12 cellular contexts compared by ENCODE assay signal in the genomic region with DNA sequence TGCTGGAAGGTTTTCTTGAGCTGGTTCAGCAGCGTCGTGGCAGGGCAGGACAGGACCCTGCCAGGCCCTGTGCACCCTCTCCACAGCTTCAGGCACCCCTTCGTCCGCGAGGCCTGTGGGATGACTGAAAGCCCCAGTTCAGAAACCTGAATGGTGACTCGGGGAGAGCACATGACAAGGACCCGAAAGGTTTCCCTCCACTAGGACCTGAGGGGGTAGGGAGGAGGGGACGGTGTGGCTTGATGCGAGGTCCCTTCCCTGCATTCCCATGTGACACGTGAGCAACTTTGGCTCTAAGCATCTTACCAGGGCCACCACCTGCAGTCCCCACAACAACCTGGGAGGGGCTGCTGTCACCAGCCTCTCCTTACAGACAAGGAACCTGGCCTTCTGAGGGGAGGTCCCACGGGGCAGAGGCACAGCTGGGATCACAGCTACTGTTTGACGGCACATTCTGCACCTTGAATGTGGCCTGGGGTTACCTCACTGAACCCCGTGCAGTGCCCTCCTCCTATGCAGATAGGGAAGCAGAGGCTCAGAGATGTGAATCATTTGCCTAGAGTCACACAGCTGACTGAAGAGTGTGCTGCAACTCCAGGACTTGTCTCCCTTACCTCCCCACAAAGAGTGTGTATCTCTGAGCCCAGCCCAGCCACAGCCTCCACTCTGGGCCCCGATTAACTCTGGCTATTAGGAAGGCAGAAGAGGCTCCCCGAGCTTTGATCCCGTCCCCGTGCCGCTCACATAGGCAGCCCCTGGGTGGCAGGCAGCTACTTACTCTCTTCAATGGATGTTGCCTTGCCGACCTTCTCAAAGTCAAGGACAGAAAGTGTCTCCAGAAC.
DNase-seq lines count a peak whose midpoint lies in the region; ATAC-seq, FAIRE-seq and TF ChIP-seq lines count a peak whose summit lies in the region.
"Had no signal": no experiment of that assay in that cellular context is flagged by ENCODE, and none has a peak within 500 bp of the region (broad histone marks: within the 10 kb centered on the region; RNA-seq: fewer than 3 reads in every experiment).

No MANE protein-coding gene starts in this region.

- 25% methylated on average over 19 of the region's 19 CpGs for WGBS in GM12878 (ENCODE audit: insufficient coverage, insufficient replicate concordance, low lambda C conversion rate, missing lambda C conversion rate)
- no CpG with 5 or more reads among the region's 19 CpGs for WGBS in neuronal stem cell (ENCODE audit: extremely low coverage in 2 of 2, insufficient read length in 2 of 2, insufficient replicate concordance in 1 of 2), 2 donors
- WGBS in lower leg skin, 2 donors, result 30 to 45% methylated on average over 19 of the region's 19 CpGs

- no peak overlapping the region for H3K27ac ChIP-seq in GM12878 (ENCODE audit: control insufficient read depth, insufficient read depth)
- H3K27ac ChIP-seq in neuronal stem cell (replicated peaks; ENCODE audit: low read length), result no peak overlapping the region
- no peak overlapping the region for H3K27ac ChIP-seq in A673 (ENCODE audit: low read depth, low read length, poor library complexity, severe bottlenecking)

- no peak for TF ChIP-seq EP300 in GM12878 (IDR thresholded peaks at IDR 0.05; ENCODE audit: borderline replicate concordance in 1 of 2, control insufficient read depth in 1 of 2, low read depth in 2 of 2, low read length in 2 of 2)

- peaks cover 8% of the 10 kb centered on the region for H3K27me3 Mint-ChIP-seq in IgD-negative memory B cell

- H2BK120ac ChIP-seq in neuronal stem cell (ENCODE audit: low read depth, low read length), result no peak overlapping the region

- POLR2A ChIA-PET in GM12878 (lab: Charles Lee), result no interaction called here
- POLR2A ChIA-PET in A673 (lab: Charles Lee; ENCODE audit: low non-redundant PET), result no interaction called here

- CTCF ChIA-PET in GM12878 (lab: Yijun Ruan, JAX) (no interaction called here), A673 (lab: Charles Lee) (interaction anchor here (1.3 kb wide), 1 partner anchor 154 kb away, joined by 4 read pairs; no protein-coding TSS in a partner anchor)

- no peaks in the 10 kb centered on the region for H3K9me3 Mint-ChIP-seq in IgD-negative memory B cell
- H3K9me3 Mint-ChIP-seq: activated naive CD4-positive, alpha-beta T cell treated with anti-CD3 and anti-CD28 coated beads for 36 hours had no signal

- RAD21 ChIA-PET in GM12878 (lab: Charles Lee; ENCODE audit: unreplicated experiment), result no interaction called here

- peak; percentile 28 for DNase-seq in activated CD4-positive, alpha-beta T cell treated with anti-CD3 and anti-CD28 coated beads for 48 hours
- no peak for DNase-seq in activated CD4-positive, alpha-beta T cell treated with anti-CD3 and anti-CD28 coated beads for 1 hour
- DNase-seq in GM12878 (ENCODE audit: low read depth, low spot score), result no peak
- DNase-seq in neuronal stem cell (ENCODE audit: low spot score), result no peak
- no peak for DNase-seq in lower leg skin (ENCODE audit: low spot score in 2 of 2)
- DNase-seq in A673 (ENCODE audit: low spot score), result no peak
- no peak for DNase-seq in medulla oblongata (ENCODE audit: extremely low spot score)
- DNase-seq: activated naive CD4-positive, alpha-beta T cell treated with anti-CD3 and anti-CD28 coated beads for 36 hours; cortex of kidney; foreskin melanocyte had no signal

- no peak overlapping the region for H3K4ac ChIP-seq in neuronal stem cell (ENCODE audit: low read length)

- H3K4me3 Mint-ChIP-seq in IgD-negative memory B cell, result peak overlapping the region in 3 of 4 donors; percentile 32 to 63 (median 52)
- H3K4me3 Mint-ChIP-seq: activated naive CD4-positive, alpha-beta T cell treated with anti-CD3 and anti-CD28 coated beads for 36 hours had no signal

- SMC1A ChIA-PET in GM12878 (lab: Charles Lee; ENCODE audit: uncharacterized antibody, unreplicated experiment), result no interaction called here

- H3K14ac ChIP-seq in neuronal stem cell (ENCODE audit: low read length), result no peak overlapping the region

- no peak overlapping the region for H2BK5ac ChIP-seq in neuronal stem cell (ENCODE audit: low read length)

- no peak overlapping the region for H4K8ac ChIP-seq in neuronal stem cell (ENCODE audit: low read depth, low read length)

- BruUV-seq in GM12878 (replicated peaks; lab: Mats Ljungman, UMichigan) (no TSS peak), A673 (replicated peaks; lab: Mats Ljungman, UMichigan) (no TSS peak)

- H3K23ac ChIP-seq in neuronal stem cell (ENCODE audit: low read depth, low read length, poor library complexity), result no peak overlapping the region

- no peak overlapping the region for H2BK15ac ChIP-seq in neuronal stem cell (ENCODE audit: low read length)

- no peaks in the 10 kb centered on the region for H4K20me1 ChIP-seq in GM12878 (ENCODE audit: control insufficient read depth, insufficient read depth)

- TF ChIP-seq CTCF in GM12878 (IDR thresholded peaks at IDR 0.05 in 2 of 3, conservative IDR thresholded peaks at IDR 0.05 in 1 of 3; ENCODE audit: control insufficient read depth in 2 of 3, extremely low read depth in 1 of 3, insufficient read depth in 1 of 3, low read depth in 3 of 3, low read length in 3 of 3) (no peak), lower leg skin (IDR thresholded peaks at IDR 0.05) (no peak), A673 (conservative IDR thresholded peaks at IDR 0.05; ENCODE audit: low read depth, low read length) (no peak)

- no peak overlapping the region for H2BK12ac ChIP-seq in neuronal stem cell (ENCODE audit: low read length)

- peak overlapping the region; percentile 6 for H3K18ac ChIP-seq in neuronal stem cell (ENCODE audit: low read length)

- H3K36me3 Mint-ChIP-seq in IgD-negative memory B cell, result no peaks in the 10 kb centered on the region

- peaks cover 8 to 32% (median 26%) of the 10 kb centered on the region in 3 donors for H3K4me1 Mint-ChIP-seq in IgD-negative memory B cell

- H3K27me3 ChIP-seq in GM12878 (replicated peaks in 1 of 2; ENCODE audit: control insufficient read depth in 2 of 2, insufficient read depth in 2 of 2, low read length in 1 of 2), result no peaks in the 10 kb centered on the region
- no peaks in the 10 kb centered on the region for H3K27me3 ChIP-seq in neuronal stem cell (ENCODE audit: control insufficient read depth in 3 of 3, insufficient read depth in 3 of 3, low read depth in 1 of 3, low read length in 3 of 3)
- no peaks in the 10 kb centered on the region for H3K27me3 ChIP-seq in A673 (replicated peaks; ENCODE audit: insufficient read depth, low read depth, low read length, poor library complexity)

- H3K9ac ChIP-seq in GM12878 (ENCODE audit: control insufficient read depth, insufficient read depth, low read length), result no peak overlapping the region
- no peak overlapping the region for H3K9ac ChIP-seq in neuronal stem cell (ENCODE audit: low read depth, low read length, poor library complexity)

- H3K79me1 ChIP-seq in neuronal stem cell (ENCODE audit: low read depth, low read length), result no peaks in the 10 kb centered on the region

- no peaks in the 10 kb centered on the region for H3K79me2 ChIP-seq in GM12878 (ENCODE audit: control insufficient read depth, insufficient read depth, low read length)

- in situ Hi-C loops in GM12878 (cut with MboI), result no loop called here

- peak; percentile 53 for ATAC-seq in GM12878

- no peak for TF ChIP-seq RAD21 in GM12878 (IDR thresholded peaks at IDR 0.05; ENCODE audit: insufficient read depth, low read depth, low read length)

- no peak for FAIRE-seq in GM12878 (lab: Jason Lieb, UNC)
- FAIRE-seq: G401.6 had no signal

- intact Hi-C loops in GM12878 (cut with micrococcal nuclease; ENCODE audit: unreplicated experiment), result no loop called here
- intact Hi-C loops in lower leg skin (cut with DNase I; ENCODE audit: low total_unique reads), result no loop called here
- intact Hi-C loops in A673 (cut with micrococcal nuclease; ENCODE audit: unreplicated experiment), result no loop called here

- peak overlapping the region; percentile 82 to 95 (median 86) for H3K27ac Mint-ChIP-seq in IgD-negative memory B cell
- H3K27ac Mint-ChIP-seq: activated naive CD4-positive, alpha-beta T cell treated with anti-CD3 and anti-CD28 coated beads for 36 hours had no signal

- no peaks in the 10 kb centered on the region; a peak in 1 of 4 replicates for H3K36me3 ChIP-seq in GM12878 (ENCODE audit: control insufficient read depth in 2 of 2, insufficient read depth in 2 of 2, low read length in 1 of 2)
- peaks cover 2 to 3% of the 10 kb centered on the region in 2 donors for H3K36me3 ChIP-seq in neuronal stem cell (replicated peaks in 1 of 2; ENCODE audit: control insufficient read depth in 2 of 2, insufficient read depth in 2 of 2, low read length in 2 of 2)
- H3K36me3 ChIP-seq in A673 (ENCODE audit: insufficient read depth, low read length, poor library complexity, severe bottlenecking), result no peaks in the 10 kb centered on the region

- no peak overlapping the region for H3K4me2 ChIP-seq in GM12878 (ENCODE audit: control insufficient read depth, insufficient read depth)
- no peak overlapping the region for H3K4me2 ChIP-seq in neuronal stem cell (ENCODE audit: insufficient read depth, low read length, poor library complexity, severe bottlenecking)

- H3K9me3 ChIP-seq in GM12878 (replicated peaks; ENCODE audit: control insufficient read depth, insufficient read depth, low read length) (no peaks in the 10 kb centered on the region), neuronal stem cell (replicated peaks in 1 of 2; ENCODE audit: control insufficient read depth in 2 of 2, insufficient read depth in 1 of 2, low read depth in 1 of 2, low read length in 2 of 2) (no peaks in the 10 kb centered on the region), A673 (ENCODE audit: low read depth, low read length, poor library complexity, severe bottlenecking) (no peaks in the 10 kb centered on the region)

- H2AFZ ChIP-seq in GM12878 (ENCODE audit: control insufficient read depth, low read depth, low read length) (no peak overlapping the region), neuronal stem cell (ENCODE audit: low read length) (no peak overlapping the region)

- TF ChIP-seq POLR2A in GM12878 (IDR thresholded peaks at IDR 0.05; ENCODE audit: low read depth, low read length) (peak; percentile 69), lower leg skin (IDR thresholded peaks at IDR 0.05) (no peak)

- H4K91ac ChIP-seq in neuronal stem cell (ENCODE audit: low read depth, low read length, poor library complexity), result no peak overlapping the region

- no peak overlapping the region for H3K4me3 ChIP-seq in GM12878
- H3K4me3 ChIP-seq in neuronal stem cell (ENCODE audit: low read length in 2 of 2), result no peak overlapping the region
- no peak overlapping the region for H3K4me3 ChIP-seq in lower leg skin (ENCODE audit: low read depth, poor library complexity, severe bottlenecking)
- H3K4me3 ChIP-seq in A673 (ENCODE audit: low read depth, low read length, poor library complexity, severe bottlenecking), result no peak overlapping the region

- H2AK5ac ChIP-seq in neuronal stem cell (ENCODE audit: low read depth, low read length), result peak overlapping the region; percentile 59

- H3K4me1 ChIP-seq in GM12878 (ENCODE audit: control insufficient read depth, insufficient read depth, low read length), result no peaks in the 10 kb centered on the region
- H3K4me1 ChIP-seq in neuronal stem cell (ENCODE audit: control insufficient read depth in 2 of 2, insufficient read depth in 1 of 2, low read depth in 1 of 2, low read length in 2 of 2), result peaks cover 9 to 17% of the 10 kb centered on the region in 2 donors
- H3K4me1 ChIP-seq in A673 (ENCODE audit: insufficient read depth, low read length, poor library complexity, severe bottlenecking), result no peaks in the 10 kb centered on the region
